ENCODE assay signal across 24 cellular contexts in genomic region chr3:25153561-25153960, GRCh38.
"Had no signal": no experiment of that assay in that cellular context is flagged by ENCODE, and none has a peak within 500 bp of the region (broad histone marks: within the 10 kb centered on the region; RNA-seq: fewer than 3 reads in every experiment).

No MANE protein-coding gene starts in this region.

- H3K36me3 ChIP-seq: adrenal gland, ascending aorta, heart right ventricle, right lobe of liver, stomach, suprapubic skin, tibial nerve, WERI-Rb-1 had no signal

- H3K36me3 Mint-ChIP-seq: activated naive CD8-positive, alpha-beta T cell; stimulated activated memory B cell treated with anti-CD40 and anti-IgM and Interleukin-4, amounts not matched to agents 10 μg/mL and 1 μg/mL and 100 μg/mL, for 72 hours had no signal

- ATAC-seq: heart right ventricle, left colon, mucosa of descending colon, right lobe of liver had no signal

- DNase-seq: activated CD4-positive, alpha-beta T cell treated with anti-CD3 and anti-CD28 coated beads for 1 hour; activated CD4-positive, alpha-beta T cell treated with anti-CD3 and anti-CD28 coated beads, Interleukin-2, amount 50 U/mL, for 1 hour; activated naive CD4-positive, alpha-beta T cell; activated T-cell treated with anti-CD3 and anti-CD28 coated beads, Interleukin-2, amount 50 U/mL, for 1 hour; adrenal gland; heart right ventricle; left colon; mesenchymal stem cell; mucosa of descending colon; occipital lobe; posterior cingulate gyrus; right lobe of liver; stimulated activated CD4-positive, alpha-beta T cell treated with anti-CD3 and anti-CD28 coated beads, Interleukin-2, amount 100 ng/mL, for 24 hours; stomach; WERI-Rb-1 had no signal

- H3K4me3 ChIP-seq: adrenal gland, ascending aorta, heart right ventricle, mucosa of descending colon, right lobe of liver, skin epidermis, stomach, suprapubic skin, tibial nerve had no signal

- H3K4me3 Mint-ChIP-seq: activated naive CD8-positive, alpha-beta T cell; central memory CD8-positive, alpha-beta T cell; stimulated activated memory B cell treated with anti-CD40 and anti-IgM and Interleukin-4, amounts not matched to agents 10 μg/mL and 1 μg/mL and 100 μg/mL, for 72 hours had no signal

- H3K9me3 ChIP-seq: adrenal gland, ascending aorta, heart right ventricle, mucosa of descending colon, right lobe of liver, stomach, suprapubic skin, tibial nerve had no signal

- H3K4me1 Mint-ChIP-seq: central memory CD8-positive, alpha-beta T cell; stimulated activated memory B cell treated with anti-CD40 and anti-IgM and Interleukin-4, amounts not matched to agents 10 μg/mL and 1 μg/mL and 100 μg/mL, for 72 hours had no signal

- H3K27me3 ChIP-seq: adrenal gland, ascending aorta, heart right ventricle, right lobe of liver, stomach, suprapubic skin, tibial nerve had no signal

- H3K4me1 ChIP-seq: adrenal gland, right lobe of liver had no signal

- FAIRE-seq: colon, keratinocyte had no signal

- H3K27me3 Mint-ChIP-seq: activated naive CD8-positive, alpha-beta T cell; central memory CD8-positive, alpha-beta T cell; stimulated activated memory B cell treated with anti-CD40 and anti-IgM and Interleukin-4, amounts not matched to agents 10 μg/mL and 1 μg/mL and 100 μg/mL, for 72 hours had no signal

- H3K27ac ChIP-seq: adrenal gland, ascending aorta, heart right ventricle, right lobe of liver, skin epidermis, stomach, suprapubic skin, tibial nerve, WERI-Rb-1 had no signal

- H3K27ac Mint-ChIP-seq: activated naive CD8-positive, alpha-beta T cell; stimulated activated memory B cell treated with anti-CD40 and anti-IgM and Interleukin-4, amounts not matched to agents 10 μg/mL and 1 μg/mL and 100 μg/mL, for 72 hours had no signal
